ENCODE assay signal across 8 cellular contexts in the genomic region with DNA sequence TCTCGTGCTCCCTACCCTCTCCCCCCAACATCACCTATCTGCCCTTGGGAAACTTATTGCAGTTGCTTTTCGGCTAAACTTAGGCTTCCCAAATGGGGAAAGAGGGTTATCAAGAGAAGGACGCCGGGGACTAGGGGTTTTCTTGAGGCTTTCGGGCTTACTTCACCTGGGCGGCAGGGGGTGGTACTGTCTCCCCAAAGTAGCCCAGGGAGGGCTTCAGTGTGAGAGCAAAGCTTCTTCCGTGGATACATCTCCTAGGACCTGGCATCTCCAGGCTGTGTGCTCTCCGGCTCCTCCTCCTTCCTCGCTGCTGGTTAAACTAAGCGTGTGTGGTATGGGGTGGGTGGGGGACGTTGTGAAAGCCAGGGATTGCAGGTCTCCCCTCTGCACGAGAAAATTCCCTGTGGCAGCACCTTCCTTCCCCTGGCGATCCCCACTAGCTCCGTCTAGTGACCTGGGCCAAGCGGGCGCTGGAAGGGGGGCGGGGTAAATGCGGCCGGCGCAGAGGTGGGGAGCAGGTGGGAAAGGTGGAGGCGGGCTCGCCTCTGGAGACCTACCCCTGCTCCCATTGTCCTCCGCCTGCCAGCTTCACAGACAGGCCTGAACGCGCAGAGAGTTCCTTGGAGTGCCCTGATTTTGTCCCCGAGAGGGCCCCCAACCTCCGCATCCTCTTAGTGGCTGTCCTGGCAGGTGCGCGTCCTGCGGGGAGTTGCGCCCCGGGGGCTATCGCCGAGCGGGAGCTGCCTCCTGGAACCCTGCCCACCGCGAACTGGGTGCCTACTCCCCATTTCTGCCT. TPM values are rescaled to one million over a fixed set of nuclear protein-coding genes. Genes with fewer than 3 reads are reported as not detected.
A peak's percentile ranks its signal among the peaks of the same experiment; 100 is the strongest.
DNase-seq lines count a peak whose midpoint lies in the region; ATAC-seq and TF ChIP-seq lines count a peak whose summit lies in the region.

No MANE protein-coding gene starts in this region.

- H3K4me3 Mint-ChIP-seq in neural crest cell: peak overlapping the region; percentile 96

- H3K27me3 Mint-ChIP-seq in neural crest cell (ENCODE audit: low read depth): peaks cover 65% of the 10 kb centered on the region

- ATAC-seq in GM21529 (IDR thresholded peaks at IDR 0.05; ENCODE audit: unreplicated experiment): no peak

- H3K27ac Mint-ChIP-seq in neural crest cell (ENCODE audit: unreplicated experiment): peak overlapping the region; percentile 22

- TF ChIP-seq CTCF in Peyer's patch (IDR thresholded peaks at IDR 0.05) (no peak), fibroblast of mammary gland (conservative IDR thresholded peaks at IDR 0.05; ENCODE audit: control insufficient read depth, insufficient read depth, low read depth, low read length) (peak; percentile 6), neural crest cell (conservative IDR thresholded peaks at IDR 0.05) (no peak)

- H3K9me3 ChIP-seq in Peyer's patch: no peaks in the 10 kb centered on the region

- no peaks in the 10 kb centered on the region for H3K27me3 ChIP-seq in Peyer's patch

- no peaks in the 10 kb centered on the region for H3K36me3 ChIP-seq in Peyer's patch

- no peak for TF ChIP-seq POLR2A in Peyer's patch (IDR thresholded peaks at IDR 0.05)

- peak overlapping the region; percentile 52 to 90 (median 80) for H3K27ac ChIP-seq in Peyer's patch

- peak; percentile 21 for DNase-seq in NCI-H82 (lab: John Stamatoyannopoulos, UW)
- DNase-seq in NCI-H82 treated with DMSO at 0.1 percent for 48 hours (lab: John Stamatoyannopoulos, UW; ENCODE audit: unreplicated experiment): no peak
- DNase-seq in Peyer's patch: peak in 1 of 3 donors; percentile 64
- DNase-seq in fibroblast of mammary gland (ENCODE audit: low read depth): no peak
- DNase-seq in neural crest cell (ENCODE audit: low read depth, low spot score): peak; percentile 2
- no peak for DNase-seq in SIG-M5 treated with dmso at 0.1 percent for 504 hours (lab: John Stamatoyannopoulos, UW; ENCODE audit: unreplicated experiment)
- no peak for DNase-seq in NCI-H1930 (lab: John Stamatoyannopoulos, UW)

- peak overlapping the region; percentile 45 to 86 (median 58) for H3K4me3 ChIP-seq in Peyer's patch
- peak overlapping the region; percentile 65 for H3K4me3 ChIP-seq in fibroblast of mammary gland (ENCODE audit: control insufficient read depth, low read depth, low read length)

- peaks cover 25% of the 10 kb centered on the region for H3K4me1 Mint-ChIP-seq in neural crest cell

- H3K4me1 ChIP-seq in Peyer's patch: peaks cover 0 to 10% (median 0%) of the 10 kb centered on the region in 4 donors

- H3K36me3 Mint-ChIP-seq in neural crest cell (ENCODE audit: low read depth): no peaks in the 10 kb centered on the region

- no peaks in the 10 kb centered on the region for H3K9me3 Mint-ChIP-seq in neural crest cell

RNA-seq across cellular contexts. Expression of a gene that starts 1.2 kb away (rescaled TPM):
- total RNA-seq in Peyer's patch: 10 to 100 TPM; 21.2 to 43.2 (median 32.7) TPM
- 4.0 and 4.1 TPM in 2 replicates for total RNA-seq in neural crest cell

Comparison
In these comparisons a context has a peak if more than half of its experiments do, and no peak if none do; other contexts are left out.
1. DNase-seq: peak in NCI-H82 (single experiment) and neural crest cell (single experiment); none in NCI-H82 treated with DMSO at 0.1 percent for 48 hours (single experiment), fibroblast of mammary gland (single experiment), SIG-M5 treated with dmso at 0.1 percent for 504 hours (single experiment) and NCI-H1930 (0 of 2).